In the genomic region with DNA sequence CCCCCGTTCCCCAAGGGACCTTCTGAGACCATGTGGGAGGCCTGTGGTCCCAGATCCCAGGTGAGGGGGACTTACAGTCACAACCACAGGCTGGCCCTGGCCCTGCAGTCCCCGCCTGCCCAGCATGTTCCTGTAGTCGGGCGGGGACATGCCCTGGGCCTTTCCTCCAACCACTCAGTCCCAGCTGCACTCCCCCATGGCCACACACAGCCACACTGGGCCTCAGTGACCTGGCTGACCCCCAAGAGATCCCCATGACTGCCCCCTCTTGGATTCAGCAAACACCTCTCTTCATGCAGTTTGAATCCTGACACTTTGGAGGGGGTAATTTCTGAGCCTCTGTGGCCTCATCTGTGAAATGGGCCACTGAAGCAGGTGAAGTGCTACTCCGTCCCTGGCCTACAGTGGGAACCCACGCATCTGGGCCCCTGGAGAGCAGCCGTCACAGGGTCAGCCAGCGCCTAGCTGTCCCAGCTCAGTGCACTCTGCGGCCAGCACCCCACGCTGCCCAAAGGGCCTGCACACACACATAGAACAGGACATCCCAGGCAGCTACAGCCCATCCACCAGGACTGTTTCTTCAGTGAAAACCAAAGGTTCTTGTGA, we compare ENCODE assay signal across 8 cellular contexts. TPM values are rescaled to one million over a fixed set of nuclear protein-coding genes. Genes with fewer than 3 reads are reported as not detected.
DNase-seq lines count a peak whose midpoint lies in the region; ATAC-seq and TF ChIP-seq lines count a peak whose summit lies in the region.

No MANE protein-coding gene starts in this region.

- H3K27ac ChIP-seq in foreskin keratinocyte: peak overlapping the region; percentile 87
- no peak overlapping the region for H3K27ac ChIP-seq in heart right ventricle

- intact Hi-C loops in left cardiac atrium (cut with DNase I): no loop called here
- intact Hi-C loops in heart right ventricle (cut with DNase I): no loop called here

- no peaks in the 10 kb centered on the region for H3K27me3 Mint-ChIP-seq in IgD-negative memory B cell

- H3K4me1 Mint-ChIP-seq in IgD-negative memory B cell: peaks cover 7 to 10% (median 7%) of the 10 kb centered on the region in 3 donors

- TF ChIP-seq CTCF in GM12873 (IDR thresholded peaks at IDR 0.05; ENCODE audit: insufficient read depth, low read depth, low read length, missing control alignments) (peak; percentile 4), foreskin keratinocyte (conservative IDR thresholded peaks at IDR 0.05) (no peak), heart right ventricle (IDR thresholded peaks at IDR 0.05) (no peak)

- H3K9me3 ChIP-seq in heart right ventricle: no peaks in the 10 kb centered on the region

- H3K4me3 Mint-ChIP-seq in IgD-negative memory B cell: peak overlapping the region in 1 of 4 donors; percentile 89

- WGBS in heart right ventricle, 2 donors: 74 to 82% methylated on average over 10 of the region's 10 CpGs

- DNase-seq in foreskin keratinocyte: no peak
- DNase-seq in NCI-H128 (lab: John Stamatoyannopoulos, UW; ENCODE audit: unreplicated experiment): no peak
- DNase-seq in NCI-H345 treated with DMSO at 0.1 percent for 48 hours (lab: John Stamatoyannopoulos, UW; ENCODE audit: unreplicated experiment): no peak
- DNase-seq in left cardiac atrium: no peak
- DNase-seq in heart right ventricle: no peak

- no peaks in the 10 kb centered on the region for H3K36me3 ChIP-seq in heart right ventricle

- no peaks in the 10 kb centered on the region for H3K9me3 Mint-ChIP-seq in IgD-negative memory B cell

- peak overlapping the region in 2 of 3 donors; percentile 74 to 85 for H3K27ac Mint-ChIP-seq in IgD-negative memory B cell

- H3K27me3 ChIP-seq in foreskin keratinocyte: no peaks in the 10 kb centered on the region
- peaks cover 0 to 15% (median 0%) of the 10 kb centered on the region in 7 donors for H3K27me3 ChIP-seq in heart right ventricle

- no peak overlapping the region for H3K4me3 ChIP-seq in heart right ventricle

- ATAC-seq in GM21529 (IDR thresholded peaks at IDR 0.05; ENCODE audit: unreplicated experiment) (peak; percentile 49), foreskin keratinocyte (no peak), left cardiac atrium (no peak), heart right ventricle (no peak)

- no peaks in the 10 kb centered on the region for H3K36me3 Mint-ChIP-seq in IgD-negative memory B cell

- H3K4me1 ChIP-seq in foreskin keratinocyte (peaks cover 36% of the 10 kb centered on the region), heart right ventricle (peaks cover 0 to 11% (median 4%) of the 10 kb centered on the region in 9 donors)

RNA-seq across cellular contexts. Expression of gene ARHGEF4, which starts 12.7 kb away (rescaled TPM):
- polyA plus RNA-seq in IgD-negative memory B cell (0.24 TPM), foreskin keratinocyte (13.8 and 14.1 TPM in 2 replicates), heart right ventricle (1 to 10 TPM in 1 of 2 donors, under 1 TPM in 1; 0.67 to 3.2 TPM)
- total RNA-seq in foreskin keratinocyte (22.5 and 22.9 TPM in 2 replicates), left cardiac atrium (1 to 10 TPM; 3.9 to 8.3 TPM), heart right ventricle (1 to 10 TPM; 2.5 to 6.5 (median 3.9) TPM)
